ENCODE assay signal across 24 cellular contexts in the genomic region with DNA sequence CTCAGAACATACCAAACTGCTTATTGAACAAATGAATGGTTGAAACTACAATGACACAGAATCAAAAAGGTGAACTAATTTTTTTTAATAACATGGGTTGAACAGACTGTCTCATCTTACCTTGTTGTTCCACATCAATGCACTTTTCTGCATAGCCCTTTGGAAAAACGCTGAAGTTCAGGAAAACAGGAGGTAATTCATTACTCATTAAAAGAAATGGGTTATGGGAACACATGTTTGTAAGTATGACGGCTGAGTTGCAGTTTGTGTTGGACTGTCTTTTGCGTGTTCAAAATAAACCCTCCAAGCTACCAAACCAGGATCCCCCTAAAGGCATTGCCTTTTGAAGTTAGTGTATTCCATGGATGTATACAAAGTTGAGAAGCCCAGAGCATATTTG.
"Had no signal": no experiment of that assay in that cellular context is flagged by ENCODE, and none has a peak within 500 bp of the region (broad histone marks: within the 10 kb centered on the region; RNA-seq: fewer than 3 reads in every experiment).

No MANE protein-coding gene starts in this region.

- H3K4me3 ChIP-seq: gastrocnemius medialis, heart left ventricle, hepatocyte, left ventricle myocardium inferior, lower lobe of right lung, ovary, psoas muscle, smooth muscle cell, stomach, thyroid gland, vagina had no signal

- DNase-seq: cerebellar nuclear complex; cortex of kidney; effector memory CD8-positive, alpha-beta T cell; foreskin fibroblast; gastrocnemius medialis; heart left ventricle; left ventricle myocardium inferior; lower lobe of right lung; naive thymus-derived CD8-positive, alpha-beta T cell; occipital lobe; ovary; posterior cingulate gyrus; psoas muscle; stimulated activated CD4-positive, alpha-beta T cell treated with anti-CD3 and anti-CD28 coated beads, Interleukin-12 subunit alpha, Interleukin-12 subunit beta, amount 100 ng/mL, for 4 hours; stimulated activated CD4-positive, alpha-beta T cell treated with anti-CD3 and anti-CD28 coated beads, Interleukin-1b, Interleukin-23, amount 100 ng/mL, for 48 hours; stimulated activated CD4-positive, alpha-beta T cell treated with anti-CD3 and anti-CD28 coated beads, Interleukin-4, amount 100 ng/mL, for 1 hour; stimulated activated CD8-positive, alpha-beta memory T cell treated with anti-CD3 and anti-CD28 coated beads, Interleukin-4, amount 100 ng/mL, for 48 hours; stimulated activated naive CD4-positive, alpha-beta T cell treated with Interleukin-2 at 50 U/mL for 16 hours; stomach; thyroid gland; trophoblast cell had no signal

- H3K9me3 Mint-ChIP-seq: effector memory CD8-positive, alpha-beta T cell; naive thymus-derived CD8-positive, alpha-beta T cell had no signal

- H3K4me2 ChIP-seq: hepatocyte, smooth muscle cell had no signal

- H3K9me3 ChIP-seq: gastrocnemius medialis, heart left ventricle, left ventricle myocardium inferior, lower lobe of right lung, ovary, psoas muscle, stomach, thyroid gland, vagina had no signal

- H3K79me2 ChIP-seq: hepatocyte had no signal

- H3K4me3 Mint-ChIP-seq: effector memory CD8-positive, alpha-beta T cell; naive thymus-derived CD8-positive, alpha-beta T cell had no signal

- H3K27me3 Mint-ChIP-seq: effector memory CD8-positive, alpha-beta T cell had no signal

- H3K27ac Mint-ChIP-seq: effector memory CD8-positive, alpha-beta T cell; naive thymus-derived CD8-positive, alpha-beta T cell had no signal

- H3K36me3 Mint-ChIP-seq: naive thymus-derived CD8-positive, alpha-beta T cell had no signal

- H2AFZ ChIP-seq: hepatocyte had no signal

- H3K4me1 Mint-ChIP-seq: naive thymus-derived CD8-positive, alpha-beta T cell had no signal

- H3K27me3 ChIP-seq: gastrocnemius medialis, hepatocyte, ovary, thyroid gland, vagina had no signal

- H3K27ac ChIP-seq: gastrocnemius medialis, heart left ventricle, hepatocyte, left ventricle myocardium inferior, lower lobe of right lung, ovary, psoas muscle, stomach, thyroid gland, vagina had no signal

- H3K4me1 ChIP-seq: gastrocnemius medialis, heart left ventricle, left ventricle myocardium inferior, lower lobe of right lung, psoas muscle, stomach, thyroid gland, vagina had no signal

- H3K36me3 ChIP-seq: gastrocnemius medialis, heart left ventricle, left ventricle myocardium inferior, lower lobe of right lung, ovary, stomach, thyroid gland, vagina had no signal
